ENCODE assay signal across 1 cellular context in the genomic region with DNA sequence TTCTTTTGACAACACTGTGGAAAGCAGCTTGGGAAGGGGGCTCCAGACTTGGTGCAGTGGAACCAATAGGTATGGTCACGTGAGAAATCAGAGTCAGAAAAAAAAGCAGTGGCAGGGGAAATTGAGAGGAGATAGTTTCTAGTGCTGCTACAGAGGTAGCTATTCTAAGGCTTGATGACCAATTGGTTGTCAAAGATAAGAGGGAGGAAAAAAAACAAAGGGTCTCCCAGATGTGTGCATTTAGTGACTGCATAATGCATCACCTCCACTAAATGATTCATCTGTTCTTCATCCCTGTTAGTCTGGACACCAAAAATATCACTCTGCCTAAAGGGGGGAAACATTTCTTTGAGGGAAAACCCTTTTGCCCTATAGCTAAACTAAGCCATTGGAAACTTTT.
TF ChIP-seq lines count a peak whose summit lies in the region.

No MANE protein-coding gene starts in this region.

TF ChIP-seq in IMR-90, 13 proteins besides CTCF, POLR2A, EP300 and RAD21:
- TF ChIP-seq MAZ (IDR thresholded peaks at IDR 0.05; ENCODE audit: borderline replicate concordance, low read depth, low read length), result no peak
- no peak for TF ChIP-seq CEBPB (IDR thresholded peaks at IDR 0.05; ENCODE audit: low read depth, low read length)
TF ChIP-seq in IMR-90: peak in this region for 0.
